ENCODE assay signal across 19 cellular contexts in genomic region chr10:96532523-96532922, GRCh38. TPM values are rescaled to one million over a fixed set of nuclear protein-coding genes. Genes with fewer than 3 reads are reported as not detected.
DNase-seq lines count a peak whose midpoint lies in the region; ATAC-seq lines count a peak whose summit lies in the region.
"Had no signal": no experiment of that assay in that cellular context is flagged by ENCODE, and none has a peak within 500 bp of the region (broad histone marks: within the 10 kb centered on the region; RNA-seq: fewer than 3 reads in every experiment).

No MANE protein-coding gene starts in this region.

- intact Hi-C loops in left colon (cut with DNase I, micrococcal nuclease) = no loop called here

- ATAC-seq in left colon = peak; percentile 82
- ATAC-seq in HG03378 (IDR thresholded peaks at IDR 0.05; ENCODE audit: unreplicated experiment) = no peak
- ATAC-seq: activated CD8-positive, alpha-beta memory T cell treated with anti-CD3 and anti-CD28 coated beads, Interleukin-2, amount 10 ng/mL, durations not matched to agents 7 days and 5 days had no signal

- DNase-seq in DMS 273 (lab: John Stamatoyannopoulos, UW; ENCODE audit: unreplicated experiment) (peak; percentile 15), DMS 273 treated with DMSO at 0.1 percent for 48 hours (lab: John Stamatoyannopoulos, UW) (no peak), LHCN-M2 (ENCODE audit: low read depth) (peak; percentile 4), amniotic epithelial cell (ENCODE audit: low read depth) (peak; percentile 50), left colon (no peak), OCI-M1 (lab: John Stamatoyannopoulos, UW) (no peak)
- DNase-seq in central memory CD4-positive, alpha-beta T cell = no peak
- DNase-seq: 8988T; activated CD4-positive, alpha-beta T cell treated with anti-CD3 and anti-CD28 coated beads for 4 hours; activated CD8-positive, alpha-beta memory T cell treated with anti-CD3 and anti-CD28 coated beads, Interleukin-2, amount 10 ng/mL, durations not matched to agents 7 days and 5 days; foreskin fibroblast; hippocampal formation; kidney; NCI-H2081 treated with DMSO at 0.1 percent for 48 hours; NCI-H510A treated with DMSO at 0.1 percent for 48 hours; occipital lobe; substantia nigra; SW 1271 had no signal

RNA-seq across cellular contexts. Expression of gene TLL2, which starts 18.8 kb away (rescaled TPM):
- total RNA-seq in LHCN-M2 (2014; rRNA removed) = 0.11 TPM in 1 of 2 replicates, not detected in the other
- 0.02 TPM for polyA plus RNA-seq in LHCN-M2 (2012)
- total RNA-seq in left colon = under 1 TPM; 0.34 to 0.37 TPM
- total RNA-seq: activated CD8-positive, alpha-beta memory T cell treated with anti-CD3 and anti-CD28 coated beads, Interleukin-2, amount 10 ng/mL, durations not matched to agents 7 days and 5 days had no signal

RNA-seq across cellular contexts. Expression of gene TM9SF3, which starts 54.3 kb away (rescaled TPM):
- 89.2 and 117 TPM in 2 replicates for total RNA-seq in LHCN-M2 (2014; rRNA removed)
- polyA plus RNA-seq in LHCN-M2 (2012) = 42.7 TPM
- 100 to 1,000 TPM; 259 to 271 TPM for total RNA-seq in left colon

Comparison
In these comparisons a context has a peak if more than half of its experiments do, and no peak if none do; other contexts are left out.
1. DNase-seq: peak in DMS 273 (single experiment), LHCN-M2 (single experiment) and amniotic epithelial cell (single experiment); none in DMS 273 treated with DMSO at 0.1 percent for 48 hours (single experiment), left colon (0 of 2), OCI-M1 (single experiment) and central memory CD4-positive, alpha-beta T cell (single experiment).